Comparison of ENCODE assay signal across 12 cellular contexts in genomic region chr1:67001682-67002425, GRCh38. TPM values are rescaled to one million over a fixed set of nuclear protein-coding genes. Genes with fewer than 3 reads are reported as not detected.
DNase-seq lines count a peak whose midpoint lies in the region; ATAC-seq and TF ChIP-seq lines count a peak whose summit lies in the region.
"Had no signal": no experiment of that assay in that cellular context is flagged by ENCODE, and none has a peak within 500 bp of the region (broad histone marks: within the 10 kb centered on the region; RNA-seq: fewer than 3 reads in every experiment).

No MANE protein-coding gene starts in this region.

- H3K27ac ChIP-seq in CD8-positive, alpha-beta T cell (ENCODE audit: low read depth, low read length) = no peak overlapping the region
- H3K27ac ChIP-seq in cardiac muscle cell (peak overlapping the region; percentile 79), psoas muscle (peak overlapping the region; percentile 54)

- no peak for TF ChIP-seq CTCF in CD8-positive, alpha-beta T cell (IDR thresholded peaks at IDR 0.05)
- TF ChIP-seq CTCF in cardiac muscle cell (IDR thresholded peaks at IDR 0.05; ENCODE audit: low read depth, low read length) = no peak
- no peak for TF ChIP-seq CTCF in psoas muscle (IDR thresholded peaks at IDR 0.05)

- POLR2A ChIA-PET in CD8-positive, alpha-beta T cell (lab: Charles Lee) = no interaction called here

- intact Hi-C loops in CD8-positive, alpha-beta T cell (cut with DNase I, micrococcal nuclease) = no loop called here
- intact Hi-C loops in psoas muscle (cut with DNase I) = no loop called here
- intact Hi-C loops in head of caudate nucleus (cut with DNase I) = no loop called here

- H3K9me3 ChIP-seq in CD8-positive, alpha-beta T cell (ENCODE audit: low read length) = no peaks in the 10 kb centered on the region
- H3K9me3 ChIP-seq in cardiac muscle cell (ENCODE audit: low read depth) (no peaks in the 10 kb centered on the region), psoas muscle (no peaks in the 10 kb centered on the region)
- H3K9me3 ChIP-seq: BE2C had no signal

- H3K27me3 ChIP-seq in CD8-positive, alpha-beta T cell (ENCODE audit: insufficient read depth, low read length) = no peaks in the 10 kb centered on the region
- no peaks in the 10 kb centered on the region for H3K27me3 ChIP-seq in cardiac muscle cell
- H3K27me3 ChIP-seq in psoas muscle (ENCODE audit: insufficient read depth in 3 of 3, low read length in 2 of 3) = no peaks in the 10 kb centered on the region
- H3K27me3 ChIP-seq: BE2C had no signal

- H3K4me1 ChIP-seq in CD8-positive, alpha-beta T cell (ENCODE audit: insufficient read depth, low read length) = no peaks in the 10 kb centered on the region
- H3K4me1 ChIP-seq in cardiac muscle cell (ENCODE audit: low read depth) (peaks cover 62% of the 10 kb centered on the region), psoas muscle (peaks cover 12% of the 10 kb centered on the region)
- H3K4me1 ChIP-seq: BE2C had no signal

- no peak overlapping the region for H3K4me3 ChIP-seq in CD8-positive, alpha-beta T cell (ENCODE audit: low read depth, low read length)
- H3K4me3 ChIP-seq in cardiac muscle cell = no peak overlapping the region
- no peak overlapping the region for H3K4me3 ChIP-seq in psoas muscle

- ATAC-seq in CD8-positive, alpha-beta T cell = no peak
- peak in 3 of 4 donors; percentile 68 to 81 (median 74) for ATAC-seq in psoas muscle
- ATAC-seq in GM19452 (IDR thresholded peaks at IDR 0.05; ENCODE audit: unreplicated experiment) = no peak
- ATAC-seq in HG03571 (IDR thresholded peaks at IDR 0.05; ENCODE audit: unreplicated experiment) = no peak

- H3K4me3 Mint-ChIP-seq in CD8-positive, alpha-beta T cell = no peak overlapping the region

- H3K4me1 Mint-ChIP-seq in CD8-positive, alpha-beta T cell (ENCODE audit: low read depth) = peaks cover 21% of the 10 kb centered on the region

- no peaks in the 10 kb centered on the region for H3K27me3 Mint-ChIP-seq in CD8-positive, alpha-beta T cell (ENCODE audit: low read depth)

- H3K36me3 ChIP-seq in CD8-positive, alpha-beta T cell (ENCODE audit: insufficient read depth, low read length) = peaks cover 8% of the 10 kb centered on the region
- no peaks in the 10 kb centered on the region for H3K36me3 ChIP-seq in cardiac muscle cell
- peaks cover 0 to 26% of the 10 kb centered on the region in 2 donors for H3K36me3 ChIP-seq in psoas muscle (ENCODE audit: insufficient read depth in 1 of 2, low read depth in 1 of 2)
- H3K36me3 ChIP-seq: BE2C had no signal

- DNase-seq in CD8-positive, alpha-beta T cell = no peak
- DNase-seq in MV-4-11 (lab: John Stamatoyannopoulos, UW) = peak; percentile 23
- DNase-seq in cardiac muscle cell (ENCODE audit: low read depth in 1 of 2, low spot score in 1 of 2) = peak in 1 of 2 donors; percentile 65
- no peak for DNase-seq in psoas muscle
- no peak for DNase-seq in head of caudate nucleus
- no peak for DNase-seq in UCSD-AML1 (lab: John Stamatoyannopoulos, UW; ENCODE audit: unreplicated experiment)
- DNase-seq: BE2C; hypothalamus; stimulated activated CD4-positive, alpha-beta T cell treated with anti-CD3 and anti-CD28 coated beads, Interleukin-1b, Interleukin-23, amount 100 ng/mL, for 48 hours; T-helper 1 cell had no signal

- WGBS in psoas muscle, 3 donors = 62 to 70% (median 65%) methylated on average over 5 of the region's 5 CpGs

- no peaks in the 10 kb centered on the region for H3K9me3 Mint-ChIP-seq in CD8-positive, alpha-beta T cell

- H3K36me3 Mint-ChIP-seq in CD8-positive, alpha-beta T cell = peaks cover 67% of the 10 kb centered on the region

- CTCF ChIA-PET in CD8-positive, alpha-beta T cell (lab: Charles Lee) = interaction anchor here (0.6 to 8.9 kb wide), 3 partner anchors 18 to 210 kb away, joined by 3 to 48 read pairs (median 3); no protein-coding TSS in a partner anchor

- peak overlapping the region; percentile 66 for H3K27ac Mint-ChIP-seq in CD8-positive, alpha-beta T cell

RNA-seq across cellular contexts. Expression of gene SLC35D1, which starts 52.1 kb away (rescaled TPM):
- 10 to 100 TPM; 18.4 to 18.5 TPM for total RNA-seq in CD8-positive, alpha-beta T cell
- total RNA-seq in cardiac muscle cell = 9.0 and 13.3 TPM in 2 replicates
- polyA plus RNA-seq in cardiac muscle cell = 11.3 and 19.4 TPM in 2 replicates
- total RNA-seq in psoas muscle = 1 to 10 TPM; 5.1 to 6.8 (median 6.3) TPM
- polyA plus RNA-seq in psoas muscle = 1 to 10 TPM; 2.5 to 7.0 (median 3.8) TPM

Comparison
In these comparisons a context has a peak if more than half of its experiments do, and no peak if none do; other contexts are left out.
1. ATAC-seq: peak in psoas muscle (3 of 4); none in CD8-positive, alpha-beta T cell (single experiment), GM19452 (single experiment) and HG03571 (single experiment).